ENCODE assay signal across 16 cellular contexts in the genomic region with DNA sequence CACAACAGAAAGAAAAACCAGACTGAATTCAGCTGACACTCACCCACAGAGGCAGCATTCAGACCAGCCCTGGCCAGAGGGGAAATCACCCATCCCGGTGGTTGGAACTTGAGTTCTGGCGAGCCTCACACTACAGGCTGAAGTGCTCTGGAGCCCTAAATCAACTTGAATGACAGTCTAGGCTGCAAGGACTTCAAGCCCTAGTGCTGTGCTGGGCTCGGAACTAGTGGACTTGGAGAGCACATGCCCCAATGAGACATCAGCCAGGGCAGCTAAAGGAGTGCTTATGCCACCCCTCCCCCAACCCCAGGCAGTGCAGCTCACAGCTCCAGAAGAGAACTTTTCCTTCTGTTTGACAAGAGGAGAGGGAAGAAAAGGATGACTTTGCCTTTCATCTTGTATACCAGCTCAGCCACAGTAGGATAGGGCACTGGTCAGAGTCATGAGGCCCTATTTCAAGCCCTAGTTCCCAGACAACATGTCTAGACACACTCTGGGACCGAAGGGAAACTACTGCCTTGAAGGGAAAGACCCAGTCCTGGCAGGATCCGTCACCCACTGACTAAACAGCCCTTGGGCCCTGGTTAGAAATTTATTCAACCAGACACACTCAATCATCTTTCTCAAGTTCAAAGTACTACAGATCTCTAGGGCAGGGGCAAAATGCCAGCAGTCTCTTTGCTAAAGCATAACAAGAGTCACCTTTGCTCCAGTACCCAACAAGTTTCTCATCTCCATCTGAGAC. TPM values are rescaled to one million over a fixed set of nuclear protein-coding genes. Genes with fewer than 3 reads are reported as not detected.
DNase-seq lines count a peak whose midpoint lies in the region; ATAC-seq, FAIRE-seq and TF ChIP-seq lines count a peak whose summit lies in the region.
"Had no signal": no experiment of that assay in that cellular context is flagged by ENCODE, and none has a peak within 500 bp of the region (broad histone marks: within the 10 kb centered on the region; RNA-seq: fewer than 3 reads in every experiment).

No MANE protein-coding gene starts in this region.

- H3K27me3 ChIP-seq in RWPE2 (ENCODE audit: insufficient read depth, poor library complexity, severe bottlenecking) (no peaks in the 10 kb centered on the region), lung (ENCODE audit: control insufficient read depth, insufficient read depth) (no peaks in the 10 kb centered on the region), pancreas (no peaks in the 10 kb centered on the region)
- H3K27me3 ChIP-seq: ovary had no signal

- peaks cover 33% of the 10 kb centered on the region for H3K4me1 ChIP-seq in RWPE2 (ENCODE audit: insufficient read depth, poor library complexity, severe bottlenecking)
- H3K4me1 ChIP-seq in lung (ENCODE audit: control insufficient read depth in 2 of 2, insufficient read depth in 2 of 2, low read length in 2 of 2) = peaks cover 2 to 3% of the 10 kb centered on the region in 2 donors
- peaks cover 9 to 34% (median 28%) of the 10 kb centered on the region in 3 donors for H3K4me1 ChIP-seq in pancreas

- H3K27ac ChIP-seq in RWPE2 (ENCODE audit: poor library complexity, severe bottlenecking) = peak overlapping the region; percentile 99
- H3K27ac ChIP-seq in epithelial cell of prostate = peak overlapping the region; percentile 99
- peak overlapping the region in 1 of 2 donors; percentile 9 for H3K27ac ChIP-seq in lung (ENCODE audit: low read depth in 1 of 2, low read length in 1 of 2)
- H3K27ac ChIP-seq in pancreas = peak overlapping the region in 2 of 4 donors; percentile 83 to 88

- H3K9me3 ChIP-seq in RWPE2 (ENCODE audit: severe bottlenecking) (peaks cover 4% of the 10 kb centered on the region), lung (ENCODE audit: control insufficient read depth in 2 of 2, insufficient read depth in 1 of 2, low read length in 1 of 2) (peaks cover 0 to 4% of the 10 kb centered on the region in 2 donors), pancreas (no peaks in the 10 kb centered on the region)
- H3K9me3 ChIP-seq: ovary had no signal

- DNase-seq in RWPE2 (ENCODE audit: low spot score) = no peak
- DNase-seq in epithelial cell of prostate (ENCODE audit: low read depth, low spot score) = peak; percentile 79
- DNase-seq in lung (ENCODE audit: low spot score) = peak; percentile 31
- no peak for DNase-seq in type B pancreatic cell (ENCODE audit: extremely low spot score, unreplicated experiment)
- no peak for DNase-seq in activated CD4-positive, alpha-beta memory T cell treated with anti-CD3 and anti-CD28 coated beads, Interleukin-2, amount 10 ng/mL, durations not matched to agents 7 days and 5 days
- no peak for DNase-seq in pancreas
- no peak for DNase-seq in iPS-NIHi7 (ENCODE audit: extremely low spot score)
- DNase-seq: activated CD4-positive, alpha-beta T cell treated with anti-CD3 and anti-CD28 coated beads for 48 hours; activated T-cell treated with anti-CD3 and anti-CD28 coated beads for 4 hours; left cardiac atrium; NCI-H2171; NK-92 treated with Interleukin-12 subunit alpha and Interleukin-12 subunit beta, amount 100 ng/mL, for 24 hours; T-helper 9 cell had no signal

- H3K27me3 Mint-ChIP-seq in type B pancreatic cell = no peaks in the 10 kb centered on the region
- no peaks in the 10 kb centered on the region for H3K27me3 Mint-ChIP-seq in activated CD4-positive, alpha-beta memory T cell treated with anti-CD3 and anti-CD28 coated beads, Interleukin-2, amount 10 ng/mL, durations not matched to agents 7 days and 5 days
- H3K27me3 Mint-ChIP-seq: central memory CD8-positive, alpha-beta T cell had no signal

- ATAC-seq in RWPE2 (ENCODE audit: low read depth) (no peak), lung (ENCODE audit: insufficient read depth, low FRiP score) (no peak), pancreas (no peak)
- ATAC-seq: activated naive CD4-positive, alpha-beta T cell treated with anti-CD3 and anti-CD28 coated beads, Interleukin-2, amount 50 U/mL, for 72 hours; left cardiac atrium had no signal

- CTCF ChIA-PET in activated CD4-positive, alpha-beta memory T cell treated with anti-CD3 and anti-CD28 coated beads, Interleukin-2, amount 10 ng/mL, durations not matched to agents 7 days and 5 days (lab: Charles Lee) = no interaction called here

- POLR2A ChIA-PET in activated CD4-positive, alpha-beta memory T cell treated with anti-CD3 and anti-CD28 coated beads, Interleukin-2, amount 10 ng/mL, durations not matched to agents 7 days and 5 days (lab: Charles Lee) = no interaction called here

- TF ChIP-seq CTCF in RWPE2 (IDR thresholded peaks at IDR 0.05; ENCODE audit: poor library complexity, severe bottlenecking) = no peak
- TF ChIP-seq CTCF in lung (IDR thresholded peaks at IDR 0.05; ENCODE audit: control extremely low read depth, extremely low read depth) = no peak
- no peak for TF ChIP-seq CTCF in type B pancreatic cell (conservative IDR thresholded peaks at IDR 0.05)
- TF ChIP-seq CTCF in pancreas (IDR thresholded peaks at IDR 0.05) = no peak

- H3K36me3 Mint-ChIP-seq in type B pancreatic cell = no peaks in the 10 kb centered on the region
- H3K36me3 Mint-ChIP-seq in activated CD4-positive, alpha-beta memory T cell treated with anti-CD3 and anti-CD28 coated beads, Interleukin-2, amount 10 ng/mL, durations not matched to agents 7 days and 5 days (ENCODE audit: low read depth) = peaks cover 8% of the 10 kb centered on the region

- H3K4me3 ChIP-seq in RWPE2 (ENCODE audit: severe bottlenecking) = no peak overlapping the region
- H3K4me3 ChIP-seq in lung = no peak overlapping the region
- no peak overlapping the region for H3K4me3 ChIP-seq in pancreas
- H3K4me3 ChIP-seq: ovary had no signal

- peak overlapping the region; percentile 69 for H3K27ac Mint-ChIP-seq in type B pancreatic cell
- no peak overlapping the region for H3K27ac Mint-ChIP-seq in activated CD4-positive, alpha-beta memory T cell treated with anti-CD3 and anti-CD28 coated beads, Interleukin-2, amount 10 ng/mL, durations not matched to agents 7 days and 5 days
- H3K27ac Mint-ChIP-seq: activated naive CD4-positive, alpha-beta T cell treated with anti-CD3 and anti-CD28 coated beads, Interleukin-2, amount 50 U/mL, for 72 hours had no signal

- 65 to 81% methylated on average over 5 of the region's 5 CpGs for WGBS in lung, 2 donors
- WGBS in pancreas, 2 donors = 58 to 71% methylated on average over 5 of the region's 5 CpGs

- H3K36me3 ChIP-seq in RWPE2 (ENCODE audit: low read depth) (no peaks in the 10 kb centered on the region), lung (ENCODE audit: control insufficient read depth in 2 of 2, insufficient read depth in 2 of 2, low read length in 2 of 2) (no peaks in the 10 kb centered on the region), pancreas (no peaks in the 10 kb centered on the region)
- H3K36me3 ChIP-seq: ovary had no signal

- H3K4me1 Mint-ChIP-seq in type B pancreatic cell (ENCODE audit: unreplicated experiment) = peaks cover 13% of the 10 kb centered on the region
- peaks cover 2% of the 10 kb centered on the region for H3K4me1 Mint-ChIP-seq in activated CD4-positive, alpha-beta memory T cell treated with anti-CD3 and anti-CD28 coated beads, Interleukin-2, amount 10 ng/mL, durations not matched to agents 7 days and 5 days
- H3K4me1 Mint-ChIP-seq: central memory CD8-positive, alpha-beta T cell had no signal

- intact Hi-C loops in pancreas (cut with DNase I) = no loop called here

- peaks cover 5% of the 10 kb centered on the region for H3K9me3 Mint-ChIP-seq in type B pancreatic cell
- H3K9me3 Mint-ChIP-seq in activated CD4-positive, alpha-beta memory T cell treated with anti-CD3 and anti-CD28 coated beads, Interleukin-2, amount 10 ng/mL, durations not matched to agents 7 days and 5 days = peaks cover 25% of the 10 kb centered on the region

- FAIRE-seq in pancreas (lab: Jason Lieb, UNC) = no peak

- no peak overlapping the region for H3K4me3 Mint-ChIP-seq in type B pancreatic cell
- H3K4me3 Mint-ChIP-seq in activated CD4-positive, alpha-beta memory T cell treated with anti-CD3 and anti-CD28 coated beads, Interleukin-2, amount 10 ng/mL, durations not matched to agents 7 days and 5 days = no peak overlapping the region
- H3K4me3 Mint-ChIP-seq: central memory CD8-positive, alpha-beta T cell had no signal

RNA-seq across cellular contexts. Expression of a gene that starts 43.2 kb away (rescaled TPM):
- total RNA-seq in lung = 100 to 1,000 TPM; 127 to 329 TPM
- 100 to 1,000 TPM in 1 of 2 donors, 10 to 100 TPM in 1; 54.9 to 155 TPM for polyA plus RNA-seq in lung
- 140 and 150 TPM in 2 replicates for total RNA-seq in type B pancreatic cell (ENCODE audit: low replicate concordance)
- 100 to 1,000 TPM; 130 to 131 TPM for total RNA-seq in activated CD4-positive, alpha-beta memory T cell treated with anti-CD3 and anti-CD28 coated beads, Interleukin-2, amount 10 ng/mL, durations not matched to agents 7 days and 5 days
- total RNA-seq in pancreas = 100 to 1,000 TPM; 105 to 170 (median 121) TPM
- polyA plus RNA-seq in pancreas = 10 to 100 TPM; 30.2 to 49.8 TPM

Comparison
In these comparisons a context has a peak if more than half of its experiments do, and no peak if none do; other contexts are left out.
1. DNase-seq: peak in epithelial cell of prostate (single experiment) and lung (single experiment); none in RWPE2 (single experiment), type B pancreatic cell (single experiment), activated CD4-positive, alpha-beta memory T cell treated with anti-CD3 and anti-CD28 coated beads, Interleukin-2, amount 10 ng/mL, durations not matched to agents 7 days and 5 days (single experiment), pancreas (0 of 6) and iPS-NIHi7 (single experiment).